2 cellular contexts compared by ENCODE assay signal in genomic region chr1:43766086-43766784, GRCh38.
TF ChIP-seq lines count a peak whose summit lies in the region.

No MANE protein-coding gene starts in this region.

TF ChIP-seq in GM23338, 12 proteins besides CTCF, POLR2A, EP300 and RAD21:
- TF ChIP-seq STAT1 (IDR thresholded peaks at IDR 0.05; ENCODE audit: unreplicated experiment) (no peak), NANOG (IDR thresholded peaks at IDR 0.05; ENCODE audit: borderline replicate concordance) (peak; percentile 24; the same call in 1 of the 2 replicates), POLR2AphosphoS5 (IDR thresholded peaks at IDR 0.05; ENCODE audit: low read depth) (peak; percentile 22; the same call in 1 of the 2 replicates), ZNF114 (CRISPR knock-in tag; IDR thresholded peaks at IDR 0.05) (no peak)

TF ChIP-seq in H1, 55 proteins besides CTCF, POLR2A, EP300 and RAD21:
- TF ChIP-seq POU5F1 (IDR thresholded peaks at IDR 0.05; ENCODE audit: low read depth, low read length) (no peak), SIRT6 (IDR thresholded peaks at IDR 0.05; ENCODE audit: low read length) (no peak), HDAC6 (IDR thresholded peaks at IDR 0.05; ENCODE audit: low read depth, low read length) (no peak), PHF8 (conservative IDR thresholded peaks at IDR 0.05; ENCODE audit: low read depth, low read length) (no peak), SP4 (IDR thresholded peaks at IDR 0.05; ENCODE audit: low read length) (no peak), CBX8 (IDR thresholded peaks at IDR 0.05; ENCODE audit: borderline replicate concordance, low read depth, low read length) (no peak), CTBP2 (IDR thresholded peaks at IDR 0.05; ENCODE audit: borderline replicate concordance, insufficient read depth, insufficient read length, low read length) (no peak), NANOG (IDR thresholded peaks at IDR 0.05; ENCODE audit: insufficient read depth, low read depth, low read length, poor library complexity, severe bottlenecking) (no peak), SIN3A (conservative IDR thresholded peaks at IDR 0.05 in 1 of 2, IDR thresholded peaks at IDR 0.05 in 1 of 2; ENCODE audit: low read depth in 1 of 2, low read length in 2 of 2) (peak in 1 of 2 experiments; percentile 68; a peak in 2 of 4 replicates), JUND (IDR thresholded peaks at IDR 0.05; ENCODE audit: low read length) (no peak), TAF1 (IDR thresholded peaks at IDR 0.05; ENCODE audit: low read depth, low read length) (no peak), RBBP5 (IDR thresholded peaks at IDR 0.05; ENCODE audit: borderline replicate concordance, low read depth, low read length) (no peak), TBP (IDR thresholded peaks at IDR 0.05; ENCODE audit: low read depth, low read length) (no peak), KDM1A (IDR thresholded peaks at IDR 0.05; ENCODE audit: borderline replicate concordance, low read length) (no peak), CHD1 (IDR thresholded peaks at IDR 0.05; ENCODE audit: low read depth, low read length) (no peak), SP1 (IDR thresholded peaks at IDR 0.05; ENCODE audit: low read depth, low read length) (peak; percentile 25; the same call in 1 of the 2 replicates), CEBPB (IDR thresholded peaks at IDR 0.05; ENCODE audit: low read depth, low read length) (no peak), POLR2AphosphoS5 (IDR thresholded peaks at IDR 0.05; ENCODE audit: low read depth, low read length) (no peak), FOSL1 (IDR thresholded peaks at IDR 0.05; ENCODE audit: insufficient read depth, low read depth, low read length) (no peak), SAP30 (IDR thresholded peaks at IDR 0.05; ENCODE audit: insufficient read depth, insufficient replicate concordance, low read length) (peak; percentile 12), TEAD4 (IDR thresholded peaks at IDR 0.05; ENCODE audit: low read depth, low read length) (no peak), RFX5 (IDR thresholded peaks at IDR 0.05; ENCODE audit: borderline replicate concordance, low read depth, low read length) (no peak), MAFK (IDR thresholded peaks at IDR 0.05; ENCODE audit: low read depth, low read length) (peak; percentile 30; the same call in 1 of the 2 replicates), SP2 (IDR thresholded peaks at IDR 0.05; ENCODE audit: low read length) (no peak), HDAC2 (IDR thresholded peaks at IDR 0.05; ENCODE audit: borderline replicate concordance in 1 of 2, low read depth in 2 of 2, low read length in 2 of 2) (no peak), ATF3 (IDR thresholded peaks at IDR 0.05; ENCODE audit: insufficient read depth, low read depth, low read length) (no peak), NRF1 (IDR thresholded peaks at IDR 0.05; ENCODE audit: low read depth, low read length) (no peak), YY1 (IDR thresholded peaks at IDR 0.05; ENCODE audit: low read depth, low read length) (no peak), KDM4A (IDR thresholded peaks at IDR 0.05; ENCODE audit: low read depth, low read length, severe bottlenecking) (no peak), JUN (IDR thresholded peaks at IDR 0.05; ENCODE audit: low read depth, low read length) (no peak), BCL11A (IDR thresholded peaks at IDR 0.05; ENCODE audit: low read depth in 2 of 2, low read length in 2 of 2) (no peak), GTF2F1 (IDR thresholded peaks at IDR 0.05; ENCODE audit: borderline replicate concordance, low read depth, low read length) (no peak), BACH1 (IDR thresholded peaks at IDR 0.05; ENCODE audit: low read length) (peak; percentile 53; the same call in 1 of the 2 replicates), RNF2 (IDR thresholded peaks at IDR 0.05; ENCODE audit: borderline replicate concordance, low read depth, low read length, missing control alignments, poor library complexity, severe bottlenecking) (no peak), ASH2L (IDR thresholded peaks at IDR 0.05; ENCODE audit: low read length) (peak; percentile 68), E2F6 (IDR thresholded peaks at IDR 0.05) (no peak), SRF (IDR thresholded peaks at IDR 0.05; ENCODE audit: low read depth, low read length) (0 out of 2 replicates have a peak, but pooled peaks have one; percentile 10), SIX5 (IDR thresholded peaks at IDR 0.05; ENCODE audit: low read depth, low read length) (no peak), BRCA1 (IDR thresholded peaks at IDR 0.05; ENCODE audit: low read depth, low read length) (no peak)
- TF ChIP-seq, protein P1, sequence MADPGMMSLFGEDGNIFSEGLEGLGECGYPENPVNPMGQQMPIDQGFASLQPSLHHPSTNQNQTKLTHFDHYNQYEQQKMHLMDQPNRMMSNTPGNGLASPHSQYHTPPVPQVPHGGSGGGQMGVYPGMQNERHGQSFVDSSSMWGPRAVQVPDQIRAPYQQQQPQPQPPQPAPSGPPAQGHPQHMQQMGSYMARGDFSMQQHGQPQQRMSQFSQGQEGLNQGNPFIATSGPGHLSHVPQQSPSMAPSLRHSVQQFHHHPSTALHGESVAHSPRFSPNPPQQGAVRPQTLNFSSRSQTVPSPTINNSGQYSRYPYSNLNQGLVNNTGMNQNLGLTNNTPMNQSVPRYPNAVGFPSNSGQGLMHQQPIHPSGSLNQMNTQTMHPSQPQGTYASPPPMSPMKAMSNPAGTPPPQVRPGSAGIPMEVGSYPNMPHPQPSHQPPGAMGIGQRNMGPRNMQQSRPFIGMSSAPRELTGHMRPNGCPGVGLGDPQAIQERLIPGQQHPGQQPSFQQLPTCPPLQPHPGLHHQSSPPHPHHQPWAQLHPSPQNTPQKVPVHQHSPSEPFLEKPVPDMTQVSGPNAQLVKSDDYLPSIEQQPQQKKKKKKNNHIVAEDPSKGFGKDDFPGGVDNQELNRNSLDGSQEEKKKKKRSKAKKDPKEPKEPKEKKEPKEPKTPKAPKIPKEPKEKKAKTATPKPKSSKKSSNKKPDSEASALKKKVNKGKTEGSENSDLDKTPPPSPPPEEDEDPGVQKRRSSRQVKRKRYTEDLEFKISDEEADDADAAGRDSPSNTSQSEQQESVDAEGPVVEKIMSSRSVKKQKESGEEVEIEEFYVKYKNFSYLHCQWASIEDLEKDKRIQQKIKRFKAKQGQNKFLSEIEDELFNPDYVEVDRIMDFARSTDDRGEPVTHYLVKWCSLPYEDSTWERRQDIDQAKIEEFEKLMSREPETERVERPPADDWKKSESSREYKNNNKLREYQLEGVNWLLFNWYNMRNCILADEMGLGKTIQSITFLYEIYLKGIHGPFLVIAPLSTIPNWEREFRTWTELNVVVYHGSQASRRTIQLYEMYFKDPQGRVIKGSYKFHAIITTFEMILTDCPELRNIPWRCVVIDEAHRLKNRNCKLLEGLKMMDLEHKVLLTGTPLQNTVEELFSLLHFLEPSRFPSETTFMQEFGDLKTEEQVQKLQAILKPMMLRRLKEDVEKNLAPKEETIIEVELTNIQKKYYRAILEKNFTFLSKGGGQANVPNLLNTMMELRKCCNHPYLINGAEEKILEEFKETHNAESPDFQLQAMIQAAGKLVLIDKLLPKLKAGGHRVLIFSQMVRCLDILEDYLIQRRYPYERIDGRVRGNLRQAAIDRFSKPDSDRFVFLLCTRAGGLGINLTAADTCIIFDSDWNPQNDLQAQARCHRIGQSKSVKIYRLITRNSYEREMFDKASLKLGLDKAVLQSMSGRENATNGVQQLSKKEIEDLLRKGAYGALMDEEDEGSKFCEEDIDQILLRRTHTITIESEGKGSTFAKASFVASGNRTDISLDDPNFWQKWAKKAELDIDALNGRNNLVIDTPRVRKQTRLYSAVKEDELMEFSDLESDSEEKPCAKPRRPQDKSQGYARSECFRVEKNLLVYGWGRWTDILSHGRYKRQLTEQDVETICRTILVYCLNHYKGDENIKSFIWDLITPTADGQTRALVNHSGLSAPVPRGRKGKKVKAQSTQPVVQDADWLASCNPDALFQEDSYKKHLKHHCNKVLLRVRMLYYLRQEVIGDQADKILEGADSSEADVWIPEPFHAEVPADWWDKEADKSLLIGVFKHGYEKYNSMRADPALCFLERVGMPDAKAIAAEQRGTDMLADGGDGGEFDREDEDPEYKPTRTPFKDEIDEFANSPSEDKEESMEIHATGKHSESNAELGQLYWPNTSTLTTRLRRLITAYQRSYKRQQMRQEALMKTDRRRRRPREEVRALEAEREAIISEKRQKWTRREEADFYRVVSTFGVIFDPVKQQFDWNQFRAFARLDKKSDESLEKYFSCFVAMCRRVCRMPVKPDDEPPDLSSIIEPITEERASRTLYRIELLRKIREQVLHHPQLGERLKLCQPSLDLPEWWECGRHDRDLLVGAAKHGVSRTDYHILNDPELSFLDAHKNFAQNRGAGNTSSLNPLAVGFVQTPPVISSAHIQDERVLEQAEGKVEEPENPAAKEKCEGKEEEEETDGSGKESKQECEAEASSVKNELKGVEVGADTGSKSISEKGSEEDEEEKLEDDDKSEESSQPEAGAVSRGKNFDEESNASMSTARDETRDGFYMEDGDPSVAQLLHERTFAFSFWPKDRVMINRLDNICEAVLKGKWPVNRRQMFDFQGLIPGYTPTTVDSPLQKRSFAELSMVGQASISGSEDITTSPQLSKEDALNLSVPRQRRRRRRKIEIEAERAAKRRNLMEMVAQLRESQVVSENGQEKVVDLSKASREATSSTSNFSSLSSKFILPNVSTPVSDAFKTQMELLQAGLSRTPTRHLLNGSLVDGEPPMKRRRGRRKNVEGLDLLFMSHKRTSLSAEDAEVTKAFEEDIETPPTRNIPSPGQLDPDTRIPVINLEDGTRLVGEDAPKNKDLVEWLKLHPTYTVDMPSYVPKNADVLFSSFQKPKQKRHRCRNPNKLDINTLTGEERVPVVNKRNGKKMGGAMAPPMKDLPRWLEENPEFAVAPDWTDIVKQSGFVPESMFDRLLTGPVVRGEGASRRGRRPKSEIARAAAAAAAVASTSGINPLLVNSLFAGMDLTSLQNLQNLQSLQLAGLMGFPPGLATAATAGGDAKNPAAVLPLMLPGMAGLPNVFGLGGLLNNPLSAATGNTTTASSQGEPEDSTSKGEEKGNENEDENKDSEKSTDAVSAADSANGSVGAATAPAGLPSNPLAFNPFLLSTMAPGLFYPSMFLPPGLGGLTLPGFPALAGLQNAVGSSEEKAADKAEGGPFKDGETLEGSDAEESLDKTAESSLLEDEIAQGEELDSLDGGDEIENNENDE (IDR thresholded peaks at IDR 0.05; ENCODE audit: insufficient replicate concordance, low read length) = peak; percentile 39
- TF ChIP-seq, protein P2, sequence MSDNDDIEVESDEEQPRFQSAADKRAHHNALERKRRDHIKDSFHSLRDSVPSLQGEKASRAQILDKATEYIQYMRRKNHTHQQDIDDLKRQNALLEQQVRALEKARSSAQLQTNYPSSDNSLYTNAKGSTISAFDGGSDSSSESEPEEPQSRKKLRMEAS (IDR thresholded peaks at IDR 0.05) = no peak; the same call in 1 of the 2 replicates
- TF ChIP-seq, protein P3, sequence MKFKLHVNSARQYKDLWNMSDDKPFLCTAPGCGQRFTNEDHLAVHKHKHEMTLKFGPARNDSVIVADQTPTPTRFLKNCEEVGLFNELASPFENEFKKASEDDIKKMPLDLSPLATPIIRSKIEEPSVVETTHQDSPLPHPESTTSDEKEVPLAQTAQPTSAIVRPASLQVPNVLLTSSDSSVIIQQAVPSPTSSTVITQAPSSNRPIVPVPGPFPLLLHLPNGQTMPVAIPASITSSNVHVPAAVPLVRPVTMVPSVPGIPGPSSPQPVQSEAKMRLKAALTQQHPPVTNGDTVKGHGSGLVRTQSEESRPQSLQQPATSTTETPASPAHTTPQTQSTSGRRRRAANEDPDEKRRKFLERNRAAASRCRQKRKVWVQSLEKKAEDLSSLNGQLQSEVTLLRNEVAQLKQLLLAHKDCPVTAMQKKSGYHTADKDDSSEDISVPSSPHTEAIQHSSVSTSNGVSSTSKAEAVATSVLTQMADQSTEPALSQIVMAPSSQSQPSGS (IDR thresholded peaks at IDR 0.05; ENCODE audit: low read length) = no peak
- TF ChIP-seq, protein P4, sequence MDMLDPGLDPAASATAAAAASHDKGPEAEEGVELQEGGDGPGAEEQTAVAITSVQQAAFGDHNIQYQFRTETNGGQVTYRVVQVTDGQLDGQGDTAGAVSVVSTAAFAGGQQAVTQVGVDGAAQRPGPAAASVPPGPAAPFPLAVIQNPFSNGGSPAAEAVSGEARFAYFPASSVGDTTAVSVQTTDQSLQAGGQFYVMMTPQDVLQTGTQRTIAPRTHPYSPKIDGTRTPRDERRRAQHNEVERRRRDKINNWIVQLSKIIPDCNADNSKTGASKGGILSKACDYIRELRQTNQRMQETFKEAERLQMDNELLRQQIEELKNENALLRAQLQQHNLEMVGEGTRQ (IDR thresholded peaks at IDR 0.05; ENCODE audit: low read length) = no peak
TF ChIP-seq in H1: peak in this region for 8.
